ENCODE assay signal across 24 cellular contexts in genomic region chr11:8257003-8257664, GRCh38. TPM values are rescaled to one million over a fixed set of nuclear protein-coding genes. Genes with fewer than 3 reads are reported as not detected.
DNase-seq lines count a peak whose midpoint lies in the region; ATAC-seq and TF ChIP-seq lines count a peak whose summit lies in the region.
"Had no signal": no experiment of that assay in that cellular context is flagged by ENCODE, and none has a peak within 500 bp of the region (broad histone marks: within the 10 kb centered on the region; RNA-seq: fewer than 3 reads in every experiment).

No MANE protein-coding gene starts in this region.

- TF ChIP-seq CTCF in Peyer's patch (IDR thresholded peaks at IDR 0.05) (no peak), sigmoid colon (IDR thresholded peaks at IDR 0.05) (no peak)

- H3K4me1 ChIP-seq in Peyer's patch (no peaks in the 10 kb centered on the region), sigmoid colon (peaks cover 0 to 2% (median under 1%) of the 10 kb centered on the region in 4 donors)
- H3K4me1 ChIP-seq: left lung, transverse colon had no signal

- WGBS in sigmoid colon, 2 donors, result 72 to 87% methylated on average over 4 of the region's 4 CpGs

- intact Hi-C loops in sigmoid colon (cut with DNase I), result no loop called here

- DNase-seq in DMS 273 treated with DMSO at 0.1 percent for 48 hours (lab: John Stamatoyannopoulos, UW) (peak; percentile 53), Peyer's patch (peak in 2 of 3 donors; percentile 3 to 16), islet precursor cell (peak; percentile 30), sigmoid colon (peak; percentile 34), COLO668 (lab: John Stamatoyannopoulos, UW; ENCODE audit: unreplicated experiment) (no peak)
- DNase-seq: activated CD4-positive, alpha-beta T cell treated with anti-CD3 and anti-CD28 coated beads for 1 hour; glutamatergic neuron; left lung; natural killer cell; NCI-H1092; NCI-H2107; NCI-H510A treated with DMSO at 0.1 percent for 48 hours; stimulated activated CD4-positive, alpha-beta T cell treated with anti-CD3 and anti-CD28 coated beads, Interleukin-12 subunit alpha, Interleukin-12 subunit beta, amount 100 ng/mL, for 4 hours; stimulated activated CD4-positive, alpha-beta T cell treated with anti-CD3 and anti-CD28 coated beads, Interleukin-4, amount 100 ng/mL, for 24 hours; stimulated activated naive CD4-positive, alpha-beta T cell; T-helper 17 cell; transverse colon had no signal

- H3K27me3 ChIP-seq in Peyer's patch, result peaks cover 0 to under 1% of the 10 kb centered on the region in 2 donors
- peaks cover 0 to 3% (median 0%) of the 10 kb centered on the region in 3 donors for H3K27me3 ChIP-seq in sigmoid colon

- TF ChIP-seq POLR2A in Peyer's patch (IDR thresholded peaks at IDR 0.05) (no peak), sigmoid colon (IDR thresholded peaks at IDR 0.05) (no peak)

- ATAC-seq in GM19467 (IDR thresholded peaks at IDR 0.05; ENCODE audit: unreplicated experiment) (no peak), esophagus mucosa (no peak), HG02610 (IDR thresholded peaks at IDR 0.05; ENCODE audit: unreplicated experiment) (no peak)
- ATAC-seq: left lung, natural killer cell, T-helper 17 cell had no signal

- H3K36me3 ChIP-seq in Peyer's patch (no peaks in the 10 kb centered on the region), sigmoid colon (no peaks in the 10 kb centered on the region)
- H3K36me3 ChIP-seq: cardiac muscle cell, left lung, transverse colon had no signal

- H3K27ac ChIP-seq in Peyer's patch (no peak overlapping the region), sigmoid colon (no peak overlapping the region)
- H3K27ac ChIP-seq: cardiac muscle cell, left lung, SK-N-MC, transverse colon had no signal

- H3K9me3 ChIP-seq in Peyer's patch, result no peaks in the 10 kb centered on the region
- H3K9me3 ChIP-seq in sigmoid colon, result no peaks in the 10 kb centered on the region
- H3K9me3 ChIP-seq: left lung, transverse colon had no signal

- H3K4me3 ChIP-seq in Peyer's patch (no peak overlapping the region), sigmoid colon (no peak overlapping the region)
- H3K4me3 ChIP-seq: cardiac muscle cell, left lung, SK-N-MC, transverse colon had no signal

- TF ChIP-seq EP300 in sigmoid colon (IDR thresholded peaks at IDR 0.05), result no peak

RNA-seq across cellular contexts. Expression of gene LMO1, which starts 6.5 kb away (rescaled TPM):
- total RNA-seq in Peyer's patch (not detected), sigmoid colon (1 to 10 TPM in 1 of 4 donors, under 1 TPM in 1, not detected in 2; 0.66 to 1.8 TPM), esophagus mucosa (not detected)
- under 1 TPM in 1 of 3 donors, not detected in 2; 0.04 TPM for polyA plus RNA-seq in sigmoid colon
- total RNA-seq: left lung, natural killer cell, omental fat pad, T-helper 17 cell, transverse colon had no signal
- polyA plus RNA-seq: IgD-negative memory B cell had no signal
